In genomic region chr14:85959063-85959462, GRCh38 we compare ENCODE assay signal across 29 cellular contexts.
"Had no signal": no experiment of that assay in that cellular context is flagged by ENCODE, and none has a peak within 500 bp of the region (broad histone marks: within the 10 kb centered on the region; RNA-seq: fewer than 3 reads in every experiment).

No MANE protein-coding gene starts in this region.

- H3K27ac Mint-ChIP-seq: dendritic cell treated with granulocyte-macrophage colony-stimulating factor and Interleukin-4, amounts not matched to agents 40 ng/mL and 50 ng/mL, for 4 days; effector memory CD8-positive, alpha-beta T cell; endodermal cell had no signal

- H3K27ac ChIP-seq: colonic mucosa, coronary artery, dorsolateral prefrontal cortex, epithelial cell of prostate, esophagus muscularis mucosa, esophagus squamous epithelium, foreskin keratinocyte, gastrocnemius medialis, gastroesophageal sphincter, heart left ventricle, heart right ventricle had no signal

- H3K4me3 Mint-ChIP-seq: dendritic cell treated with granulocyte-macrophage colony-stimulating factor and Interleukin-4, amounts not matched to agents 40 ng/mL and 50 ng/mL, for 4 days; effector memory CD8-positive, alpha-beta T cell; endodermal cell had no signal

- ATAC-seq: effector memory CD8-positive, alpha-beta T cell; esophagus mucosa; foreskin keratinocyte; gastrocnemius medialis; gastroesophageal sphincter; heart left ventricle; heart right ventricle had no signal

- H3K9me3 ChIP-seq: colonic mucosa, esophagus muscularis mucosa, esophagus squamous epithelium, gastrocnemius medialis, gastroesophageal sphincter, heart left ventricle, heart right ventricle had no signal

- H3K27me3 ChIP-seq: colonic mucosa, dorsolateral prefrontal cortex, esophagus muscularis mucosa, esophagus squamous epithelium, foreskin keratinocyte, gastrocnemius medialis, gastroesophageal sphincter, heart left ventricle, heart right ventricle had no signal

- H3K9me3 Mint-ChIP-seq: dendritic cell treated with granulocyte-macrophage colony-stimulating factor and Interleukin-4, amounts not matched to agents 40 ng/mL and 50 ng/mL, for 4 days; effector memory CD8-positive, alpha-beta T cell; endodermal cell had no signal

- FAIRE-seq: colon, endometrium, endothelial cell of umbilical vein, frontal cortex had no signal

- H3K4me3 ChIP-seq: colonic mucosa, coronary artery, dorsolateral prefrontal cortex, esophagus muscularis mucosa, esophagus squamous epithelium, gastrocnemius medialis, gastroesophageal sphincter, heart left ventricle, heart right ventricle had no signal

- DNase-seq: colonic mucosa; cortex of kidney; dermis blood vessel endothelial cell; dorsolateral prefrontal cortex; effector CD4-positive, alpha-beta T cell; effector CD8-positive, alpha-beta T cell; effector memory CD4-positive, alpha-beta T cell; effector memory CD8-positive, alpha-beta T cell; endodermal cell; erythroblast; esophagus squamous epithelium; foreskin fibroblast; foreskin keratinocyte; foreskin melanocyte; gastrocnemius medialis; glutamatergic neuron; head of caudate nucleus; heart left ventricle; heart right ventricle had no signal

- H3K4me1 ChIP-seq: colonic mucosa, esophagus muscularis mucosa, esophagus squamous epithelium, foreskin keratinocyte, gastrocnemius medialis, gastroesophageal sphincter, heart left ventricle, heart right ventricle had no signal

- H3K36me3 ChIP-seq: colonic mucosa, esophagus muscularis mucosa, esophagus squamous epithelium, gastrocnemius medialis, gastroesophageal sphincter, heart left ventricle, heart right ventricle had no signal
